Comparison of ENCODE assay signal across 1 cellular context in genomic region chr10:62082270-62082669, GRCh38.
TF ChIP-seq lines count a peak whose summit lies in the region.

No MANE protein-coding gene starts in this region.

TF ChIP-seq in IMR-90, 13 proteins besides CTCF, POLR2A, EP300 and RAD21 (continued from another document):
- no peak for TF ChIP-seq ELK1 (IDR thresholded peaks at IDR 0.05; ENCODE audit: borderline replicate concordance, low read depth, low read length)
- TF ChIP-seq RFX5 (IDR thresholded peaks at IDR 0.05; ENCODE audit: low read depth, low read length) = no peak
- TF ChIP-seq CEBPB (IDR thresholded peaks at IDR 0.05; ENCODE audit: low read depth, low read length) = no peak
- TF ChIP-seq RCOR1 (IDR thresholded peaks at IDR 0.05; ENCODE audit: insufficient replicate concordance, low read length) = no peak
- no peak for TF ChIP-seq SMC3 (IDR thresholded peaks at IDR 0.05; ENCODE audit: low read depth, low read length)
